Comparison of ENCODE assay signal across 23 cellular contexts in genomic region chr15:70525551-70525950, GRCh38.
DNase-seq lines count a peak whose midpoint lies in the region; ATAC-seq and TF ChIP-seq lines count a peak whose summit lies in the region.
"Had no signal": no experiment of that assay in that cellular context is flagged by ENCODE, and none has a peak within 500 bp of the region (broad histone marks: within the 10 kb centered on the region; RNA-seq: fewer than 3 reads in every experiment).

No MANE protein-coding gene starts in this region.

- no peak for TF ChIP-seq CTCF in RWPE2 (IDR thresholded peaks at IDR 0.05; ENCODE audit: poor library complexity, severe bottlenecking)
- TF ChIP-seq CTCF in esophagus squamous epithelium (IDR thresholded peaks at IDR 0.05) = no peak

- peaks cover 0 to 10% (median 1%) of the 10 kb centered on the region in 3 donors for H3K36me3 Mint-ChIP-seq in naive thymus-derived CD8-positive, alpha-beta T cell

- 67 to 79% methylated on average over 1 of the region's 1 CpG for WGBS in esophagus squamous epithelium, 2 donors

- H3K27ac ChIP-seq in RWPE2 (ENCODE audit: poor library complexity, severe bottlenecking) (peak overlapping the region; percentile 31), esophagus squamous epithelium (no peak overlapping the region)
- H3K27ac ChIP-seq: GM23248 had no signal

- H3K36me3 ChIP-seq in RWPE2 (ENCODE audit: low read depth) = no peaks in the 10 kb centered on the region
- H3K36me3 ChIP-seq in esophagus squamous epithelium = no peaks in the 10 kb centered on the region

- H3K4me1 Mint-ChIP-seq in naive thymus-derived CD8-positive, alpha-beta T cell = peaks cover 48 to 79% (median 63%) of the 10 kb centered on the region in 4 donors

- POLR2A ChIA-PET in naive thymus-derived CD8-positive, alpha-beta T cell (lab: Charles Lee) = no interaction called here

- H3K9me3 ChIP-seq in RWPE2 (ENCODE audit: severe bottlenecking) (no peaks in the 10 kb centered on the region), esophagus squamous epithelium (no peaks in the 10 kb centered on the region)

- peak overlapping the region in 1 of 10 donors; percentile 4 for H3K4me3 Mint-ChIP-seq in naive thymus-derived CD8-positive, alpha-beta T cell

- no peaks in the 10 kb centered on the region for H3K27me3 Mint-ChIP-seq in naive thymus-derived CD8-positive, alpha-beta T cell
- H3K27me3 Mint-ChIP-seq: CD4-positive, alpha-beta memory T cell had no signal

- peak; percentile 22 for DNase-seq in activated CD8-positive, alpha-beta memory T cell treated with anti-CD3 and anti-CD28 coated beads, Interleukin-2, amount 50 U/mL, for 48 hours
- no peak for DNase-seq in activated CD8-positive, alpha-beta memory T cell treated with anti-CD3 and anti-CD28 coated beads, Interleukin-2, amount 50 U/mL, for 4 hours
- DNase-seq in RWPE2 (ENCODE audit: low spot score) = no peak
- no peak for DNase-seq in naive thymus-derived CD8-positive, alpha-beta T cell
- DNase-seq in esophagus squamous epithelium (lab: John Stamatoyannopoulos, UW) = no peak
- DNase-seq in stimulated activated naive CD8-positive, alpha-beta T cell treated with anti-CD3 and anti-CD28 coated beads, Interleukin-15, Interleukin-2, amounts not matched to agents 100 U/mL and 50 U/mL, for 24 hours = no peak
- no peak for DNase-seq in NOMO-1 treated with dmso at 0.1 percent for 144 hours (lab: John Stamatoyannopoulos, UW; ENCODE audit: unreplicated experiment)
- DNase-seq: C1 segment of cervical spinal cord; CD4-positive, alpha-beta memory T cell; COR-L47; EL; GDM1; GM23248; H7; Kasumi-1; MV-4-11; NCI-H1105 treated with DMSO at 0.1 percent for 48 hours; NCI-H2029 treated with DMSO at 0.1 percent for 48 hours; NCI-H510A; Right ventricle myocardium superior; SW 1271 had no signal

- ATAC-seq in RWPE2 (ENCODE audit: low read depth) = no peak
- ATAC-seq in naive thymus-derived CD8-positive, alpha-beta T cell = no peak
- no peak for ATAC-seq in stimulated activated naive CD8-positive, alpha-beta T cell treated with anti-CD3 and anti-CD28 coated beads, Interleukin-15, Interleukin-2, amounts not matched to agents 100 U/mL and 50 U/mL, for 24 hours
- ATAC-seq: GM12878, HepG2 had no signal

- no peak for TF ChIP-seq POLR2A in esophagus squamous epithelium (IDR thresholded peaks at IDR 0.05)

- no peaks in the 10 kb centered on the region for H3K9me3 Mint-ChIP-seq in naive thymus-derived CD8-positive, alpha-beta T cell

- H3K4me3 ChIP-seq in RWPE2 (ENCODE audit: severe bottlenecking) = no peak overlapping the region
- H3K4me3 ChIP-seq in esophagus squamous epithelium = no peak overlapping the region
- H3K4me3 ChIP-seq: GM12878 had no signal

- intact Hi-C loops in esophagus squamous epithelium (cut with DNase I) = no loop called here

- H3K27me3 ChIP-seq in RWPE2 (ENCODE audit: insufficient read depth, poor library complexity, severe bottlenecking) = no peaks in the 10 kb centered on the region
- H3K27me3 ChIP-seq in esophagus squamous epithelium = peaks cover 0 to 30% (median 0%) of the 10 kb centered on the region in 4 donors

- peak overlapping the region in 6 of 10 donors; percentile 19 to 97 (median 44) for H3K27ac Mint-ChIP-seq in naive thymus-derived CD8-positive, alpha-beta T cell

- H3K4me1 ChIP-seq in RWPE2 (ENCODE audit: insufficient read depth, poor library complexity, severe bottlenecking) = peaks cover 23% of the 10 kb centered on the region
- peaks cover 5 to 44% (median 18%) of the 10 kb centered on the region in 3 donors for H3K4me1 ChIP-seq in esophagus squamous epithelium
